Comparison of ENCODE assay signal across 12 cellular contexts in the genomic region with DNA sequence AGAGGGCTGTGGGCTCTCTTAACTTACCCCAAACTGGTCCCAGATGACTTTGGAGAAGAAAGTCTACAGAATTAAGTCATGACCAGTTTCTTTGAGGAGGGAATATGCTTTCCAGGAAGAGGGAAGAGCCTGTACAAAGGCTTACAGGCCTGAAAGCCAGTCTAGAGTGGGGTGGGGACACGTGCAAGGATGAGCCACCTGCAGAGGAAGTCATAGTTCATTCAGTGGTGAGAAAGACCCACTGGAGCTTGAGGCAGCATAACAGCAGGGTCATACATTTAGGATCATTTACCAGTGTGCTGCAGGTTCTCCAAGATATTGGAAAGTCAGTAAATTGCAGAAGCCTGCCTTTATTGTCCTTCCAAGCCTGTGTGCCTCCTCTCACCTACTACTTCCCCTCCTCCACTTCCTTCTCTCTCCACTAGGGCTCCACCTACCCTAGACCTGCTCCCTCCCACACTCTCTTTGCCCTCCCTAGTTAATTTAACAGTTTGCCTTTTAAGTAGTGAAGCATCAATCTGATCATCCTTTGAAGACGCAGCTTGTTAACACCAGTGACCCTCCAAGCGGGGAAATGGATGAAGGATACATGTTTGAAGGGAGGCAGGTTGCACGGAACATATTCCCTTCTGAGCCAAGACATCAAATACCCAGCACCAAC. TPM values are rescaled to one million over a fixed set of nuclear protein-coding genes. Genes with fewer than 3 reads are reported as not detected.
A peak's percentile ranks its signal among the peaks of the same experiment; 100 is the strongest.
DNase-seq lines count a peak whose midpoint lies in the region; ATAC-seq, FAIRE-seq and TF ChIP-seq lines count a peak whose summit lies in the region.
"Had no signal": no experiment of that assay in that cellular context is flagged by ENCODE, and none has a peak within 500 bp of the region (broad histone marks: within the 10 kb centered on the region; RNA-seq: fewer than 3 reads in every experiment).

No MANE protein-coding gene starts in this region.

- H3K4me1 ChIP-seq in keratinocyte (ENCODE audit: control insufficient read depth, extremely low read depth, insufficient read depth, low read length) = no peaks in the 10 kb centered on the region
- H3K4me1 ChIP-seq: right lobe of liver had no signal

- FAIRE-seq in keratinocyte (lab: Jason Lieb, UNC) = no peak

- no peak overlapping the region for H3K4me2 ChIP-seq in keratinocyte (ENCODE audit: control insufficient read depth, extremely low read depth, insufficient read depth, low read depth, low read length)

- H3K27me3 ChIP-seq in keratinocyte (ENCODE audit: control insufficient read depth, extremely low read depth, insufficient read depth, low read length) = no peaks in the 10 kb centered on the region
- H3K27me3 ChIP-seq: right lobe of liver, stomach had no signal

- H3K27ac Mint-ChIP-seq in CD14-positive monocyte = peak overlapping the region in 2 of 7 donors; percentile 15 to 81
- no peak overlapping the region for H3K27ac Mint-ChIP-seq in WTC11
- H3K27ac Mint-ChIP-seq: dendritic cell treated with granulocyte-macrophage colony-stimulating factor and Interleukin-4, amounts not matched to agents 40 ng/mL and 50 ng/mL, for 4 days had no signal

- no peaks in the 10 kb centered on the region for H3K9me3 ChIP-seq in keratinocyte (ENCODE audit: control insufficient read depth, low read depth, low read length)
- H3K9me3 ChIP-seq: right lobe of liver, stomach had no signal

- intact Hi-C loops in CD14-positive monocyte (cut with micrococcal nuclease) = no loop called here

- H3K36me3 Mint-ChIP-seq in CD14-positive monocyte (peaks cover 48 to 52% of the 10 kb centered on the region in 2 donors), WTC11 (no peaks in the 10 kb centered on the region; the same call in 1 of the 2 replicates)

- H3K36me3 ChIP-seq in keratinocyte (ENCODE audit: control insufficient read depth in 2 of 2, extremely low read depth in 1 of 2, insufficient read depth in 2 of 2, low read length in 2 of 2) = peaks cover 0 to 2% of the 10 kb centered on the region in 2 experiments
- H3K36me3 ChIP-seq: right lobe of liver had no signal

- H3K9ac ChIP-seq in keratinocyte (ENCODE audit: control insufficient read depth, extremely low read depth, insufficient read depth, low read length) = no peak overlapping the region

- H3K27ac ChIP-seq in keratinocyte (ENCODE audit: control insufficient read depth, insufficient read depth, low read length) = no peak overlapping the region
- H3K27ac ChIP-seq: right lobe of liver had no signal

- H3K9me3 Mint-ChIP-seq in CD14-positive monocyte (peaks cover 0 to 2% (median 0%) of the 10 kb centered on the region in 7 donors), WTC11 (no peaks in the 10 kb centered on the region)
- H3K9me3 Mint-ChIP-seq: dendritic cell treated with granulocyte-macrophage colony-stimulating factor and Interleukin-4, amounts not matched to agents 40 ng/mL and 50 ng/mL, for 4 days had no signal

- H4K20me1 ChIP-seq in keratinocyte (ENCODE audit: control insufficient read depth, extremely low read depth, insufficient read depth, low read length) = no peaks in the 10 kb centered on the region

- no peak overlapping the region for H2AFZ ChIP-seq in keratinocyte (ENCODE audit: control insufficient read depth, low read length)

- no peaks in the 10 kb centered on the region for H3K79me2 ChIP-seq in keratinocyte (ENCODE audit: control insufficient read depth, insufficient read depth, low read length)

- dilution Hi-C loops in keratinocyte (cut with MboI; ENCODE audit: extremely low pct_ligation_motif_present, low sequenced_read_pairs) = no loop called here

- H3K4me3 Mint-ChIP-seq in CD14-positive monocyte = no peak overlapping the region
- no peak overlapping the region for H3K4me3 Mint-ChIP-seq in WTC11
- H3K4me3 Mint-ChIP-seq: dendritic cell treated with granulocyte-macrophage colony-stimulating factor and Interleukin-4, amounts not matched to agents 40 ng/mL and 50 ng/mL, for 4 days had no signal

- H3K4me3 ChIP-seq in keratinocyte (ENCODE audit: control insufficient read depth in 2 of 3, extremely low read depth in 1 of 3, insufficient read depth in 2 of 3, low read depth in 1 of 3, low read length in 3 of 3) = no peak overlapping the region
- H3K4me3 ChIP-seq: right lobe of liver, stomach had no signal

- peak; percentile 41 for ATAC-seq in GM21786 (IDR thresholded peaks at IDR 0.05; ENCODE audit: unreplicated experiment)
- peak; percentile 67 for ATAC-seq in WTC11

- H3K9me1 ChIP-seq in keratinocyte (ENCODE audit: control insufficient read depth, extremely low read depth, insufficient read depth, low read length) = no peaks in the 10 kb centered on the region

- POLR2A ChIA-PET in WTC11 (lab: Charles Lee) = no interaction called here

- CTCF ChIA-PET in WTC11 (lab: Charles Lee) = no interaction called here

- H3K27me3 Mint-ChIP-seq in CD14-positive monocyte (ENCODE audit: low read depth in 3 of 3) (peaks cover 3 to 6% (median 4%) of the 10 kb centered on the region in 3 donors), WTC11 (ENCODE audit: low read depth) (no peaks in the 10 kb centered on the region)

- DNase-seq in CD14-positive monocyte (ENCODE audit: low spot score) (no peak), WTC11 (ENCODE audit: low spot score) (no peak), keratinocyte (ENCODE audit: low read depth, low spot score) (no peak), NCI-H146 (lab: John Stamatoyannopoulos, UW) (no peak), iPS-NIHi7 (ENCODE audit: extremely low spot score) (no peak), NCI-H1105 treated with DMSO at 0.1 percent for 48 hours (lab: John Stamatoyannopoulos, UW) (no peak), MV-4-11 (lab: John Stamatoyannopoulos, UW) (no peak)
- DNase-seq: NCI-H524 treated with DMSO at 0.1 percent for 48 hours, right lobe of liver, stomach had no signal

- peak; percentile 35 for TF ChIP-seq CTCF in CD14-positive monocyte (IDR thresholded peaks at IDR 0.05)
- TF ChIP-seq CTCF in WTC11 (IDR thresholded peaks at IDR 0.05) = no peak
- peak; percentile 18 to 44 (median 43) for TF ChIP-seq CTCF in keratinocyte (optimal IDR thresholded peaks at IDR 0.05 in 1 of 3, IDR thresholded peaks at IDR 0.05 in 1 of 3, conservative IDR thresholded peaks at IDR 0.05 in 1 of 3; ENCODE audit: extremely low read depth in 1 of 3, insufficient read depth in 2 of 3, low read length in 3 of 3)

- H3K4me1 Mint-ChIP-seq in CD14-positive monocyte (peaks cover 29% of the 10 kb centered on the region), WTC11 (peaks cover 13% of the 10 kb centered on the region)

TF ChIP-seq in WTC11, 78 proteins besides CTCF, POLR2A, EP300 and RAD21 (continues in another document):
- TF ChIP-seq, protein P1, sequence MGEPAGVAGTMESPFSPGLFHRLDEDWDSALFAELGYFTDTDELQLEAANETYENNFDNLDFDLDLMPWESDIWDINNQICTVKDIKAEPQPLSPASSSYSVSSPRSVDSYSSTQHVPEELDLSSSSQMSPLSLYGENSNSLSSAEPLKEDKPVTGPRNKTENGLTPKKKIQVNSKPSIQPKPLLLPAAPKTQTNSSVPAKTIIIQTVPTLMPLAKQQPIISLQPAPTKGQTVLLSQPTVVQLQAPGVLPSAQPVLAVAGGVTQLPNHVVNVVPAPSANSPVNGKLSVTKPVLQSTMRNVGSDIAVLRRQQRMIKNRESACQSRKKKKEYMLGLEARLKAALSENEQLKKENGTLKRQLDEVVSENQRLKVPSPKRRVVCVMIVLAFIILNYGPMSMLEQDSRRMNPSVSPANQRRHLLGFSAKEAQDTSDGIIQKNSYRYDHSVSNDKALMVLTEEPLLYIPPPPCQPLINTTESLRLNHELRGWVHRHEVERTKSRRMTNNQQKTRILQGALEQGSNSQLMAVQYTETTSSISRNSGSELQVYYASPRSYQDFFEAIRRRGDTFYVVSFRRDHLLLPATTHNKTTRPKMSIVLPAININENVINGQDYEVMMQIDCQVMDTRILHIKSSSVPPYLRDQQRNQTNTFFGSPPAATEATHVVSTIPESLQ (CRISPR knock-in tag; IDR thresholded peaks at IDR 0.05) = no peak
- TF ChIP-seq RELA (CRISPR knock-in tag; IDR thresholded peaks at IDR 0.05; ENCODE audit: borderline replicate concordance) (no peak), E2F4 (CRISPR knock-in tag; IDR thresholded peaks at IDR 0.05; ENCODE audit: borderline replicate concordance, low read depth) (no peak), FOXP1 (CRISPR knock-in tag; IDR thresholded peaks at IDR 0.05; ENCODE audit: borderline replicate concordance) (no peak), PREB (CRISPR knock-in tag; IDR thresholded peaks at IDR 0.05; ENCODE audit: borderline replicate concordance) (no peak)

RNA-seq across cellular contexts. Expression of gene CDRT15, which starts 40.2 kb away (rescaled TPM):
- not detected for polyA plus RNA-seq in CD14-positive monocyte
- not detected in 3 replicates for total RNA-seq in WTC11 (2021)
- not detected in 3 replicates for polyA plus RNA-seq in keratinocyte
- polyA plus RNA-seq in keratinocyte (2011; ENCODE audit: low read depth) = not detected
- polyA plus RNA-seq in keratinocyte (2011; cell fraction: cytosol; rRNA removed) = not detected in 2 replicates
- not detected in 2 replicates for polyA plus RNA-seq in keratinocyte (2011; cell fraction: nucleus; rRNA removed)
- polyA plus RNA-seq in keratinocyte (2012; ENCODE audit: low replicate concordance) = not detected in 2 replicates
- not detected in 3 replicates for polyA minus RNA-seq in keratinocyte
- not detected for polyA minus RNA-seq in keratinocyte (2011; cell fraction: cytosol; rRNA and poly(A)+ RNA removed)
- polyA minus RNA-seq in keratinocyte (2011; cell fraction: nucleus; rRNA and poly(A)+ RNA removed) = not detected in 2 replicates
- total RNA-seq: right lobe of liver, stomach had no signal
- polyA plus RNA-seq: stomach had no signal
